2 cellular contexts compared by ENCODE assay signal in the genomic region with DNA sequence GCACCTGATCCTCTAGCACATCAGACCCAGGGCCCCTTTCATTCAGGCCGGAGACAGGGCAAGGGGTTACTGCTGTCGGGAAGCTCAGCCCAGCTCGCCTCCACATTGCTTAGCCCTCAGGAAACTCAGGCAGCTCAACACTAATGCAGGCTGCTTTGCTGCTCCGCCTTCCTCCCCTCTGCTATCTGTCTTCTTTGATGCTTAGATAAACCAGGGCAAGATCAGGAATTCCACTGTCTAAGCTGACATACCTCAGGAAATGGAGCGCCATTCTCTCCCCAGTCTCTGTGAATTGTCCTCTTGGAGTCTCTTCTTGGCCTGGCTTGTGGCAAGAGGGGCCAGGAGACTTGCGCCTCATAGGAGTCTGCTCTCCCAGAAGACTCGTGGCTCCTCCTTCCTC.
TF ChIP-seq lines count a peak whose summit lies in the region.

No MANE protein-coding gene starts in this region.

TF ChIP-seq in IMR-90, 13 proteins besides CTCF, POLR2A, EP300 and RAD21:
- TF ChIP-seq BHLHE40 (IDR thresholded peaks at IDR 0.05; ENCODE audit: low read depth, low read length) (no peak), RCOR1 (IDR thresholded peaks at IDR 0.05; ENCODE audit: insufficient replicate concordance, low read length) (no peak), RFX5 (IDR thresholded peaks at IDR 0.05; ENCODE audit: low read depth, low read length) (no peak), CEBPB (IDR thresholded peaks at IDR 0.05; ENCODE audit: low read depth, low read length) (no peak), MAZ (IDR thresholded peaks at IDR 0.05; ENCODE audit: borderline replicate concordance, low read depth, low read length) (no peak)

TF ChIP-seq in H1, 55 proteins besides CTCF, POLR2A, EP300 and RAD21:
- TF ChIP-seq PHF8 (conservative IDR thresholded peaks at IDR 0.05; ENCODE audit: low read depth, low read length) (no peak), TCF12 (IDR thresholded peaks at IDR 0.05; ENCODE audit: low read depth, low read length) (no peak), RNF2 (IDR thresholded peaks at IDR 0.05; ENCODE audit: borderline replicate concordance, low read depth, low read length, missing control alignments, poor library complexity, severe bottlenecking) (no peak), YY1 (IDR thresholded peaks at IDR 0.05; ENCODE audit: low read depth, low read length) (no peak), KDM5A (IDR thresholded peaks at IDR 0.05; ENCODE audit: low read length) (no peak), MAFK (IDR thresholded peaks at IDR 0.05; ENCODE audit: low read depth, low read length) (no peak), NRF1 (IDR thresholded peaks at IDR 0.05; ENCODE audit: low read depth, low read length) (no peak), RBBP5 (IDR thresholded peaks at IDR 0.05; ENCODE audit: borderline replicate concordance, low read depth, low read length) (no peak), CTBP2 (IDR thresholded peaks at IDR 0.05; ENCODE audit: borderline replicate concordance, insufficient read depth, insufficient read length, low read length) (no peak), POU5F1 (IDR thresholded peaks at IDR 0.05; ENCODE audit: low read depth, low read length) (no peak), EZH2 (IDR thresholded peaks at IDR 0.05; ENCODE audit: low read depth, low read length, severe bottlenecking) (no peak), NANOG (IDR thresholded peaks at IDR 0.05; ENCODE audit: insufficient read depth, low read depth, low read length, poor library complexity, severe bottlenecking) (no peak), BCL11A (IDR thresholded peaks at IDR 0.05; ENCODE audit: low read depth in 2 of 2, low read length in 2 of 2) (no peak), TBP (IDR thresholded peaks at IDR 0.05; ENCODE audit: low read depth, low read length) (no peak), BRCA1 (IDR thresholded peaks at IDR 0.05; ENCODE audit: low read depth, low read length) (no peak), GTF2F1 (IDR thresholded peaks at IDR 0.05; ENCODE audit: borderline replicate concordance, low read depth, low read length) (no peak), TEAD4 (IDR thresholded peaks at IDR 0.05; ENCODE audit: low read depth, low read length) (no peak), SIRT6 (IDR thresholded peaks at IDR 0.05; ENCODE audit: low read length) (no peak), RXRA (IDR thresholded peaks at IDR 0.05; ENCODE audit: insufficient read depth, low read depth, low read length) (no peak)
